In the genomic region with DNA sequence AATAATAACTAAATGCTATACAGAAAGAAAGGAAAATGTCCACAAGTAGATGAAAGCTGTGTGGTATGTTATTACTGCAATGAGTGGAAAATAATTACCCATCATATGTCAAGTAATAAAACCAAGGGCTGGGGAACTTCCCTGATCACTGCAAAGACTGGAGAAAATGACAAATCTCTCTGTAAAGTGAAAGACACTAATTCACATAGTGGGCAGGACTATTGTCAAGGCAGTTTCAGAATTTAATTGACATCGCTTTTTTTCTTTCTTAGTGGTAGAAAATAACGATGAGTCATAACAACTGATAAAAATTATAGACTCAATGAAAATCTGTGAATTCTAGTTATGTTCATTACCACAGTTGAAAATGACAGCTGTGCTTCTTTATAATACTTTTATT, we compare ENCODE assay signal across 26 cellular contexts.
DNase-seq lines count a peak whose midpoint lies in the region; ATAC-seq lines count a peak whose summit lies in the region.
"Had no signal": no experiment of that assay in that cellular context is flagged by ENCODE, and none has a peak within 500 bp of the region (broad histone marks: within the 10 kb centered on the region; RNA-seq: fewer than 3 reads in every experiment).

No MANE protein-coding gene starts in this region.

- peaks cover 4% of the 10 kb centered on the region for H3K27me3 Mint-ChIP-seq in activated naive CD8-positive, alpha-beta T cell treated with anti-CD3 and anti-CD28 coated beads, Interleukin-2, amount 50 U/mL, for 24 hours
- H3K27me3 Mint-ChIP-seq: IgD-negative memory B cell, memory B cell had no signal

- no peak overlapping the region for H3K4me3 Mint-ChIP-seq in activated naive CD8-positive, alpha-beta T cell treated with anti-CD3 and anti-CD28 coated beads, Interleukin-2, amount 50 U/mL, for 24 hours
- H3K4me3 Mint-ChIP-seq: CD14-positive monocyte, IgD-negative memory B cell, memory B cell, nephron progenitor cell had no signal

- H3K4me1 Mint-ChIP-seq in activated naive CD8-positive, alpha-beta T cell treated with anti-CD3 and anti-CD28 coated beads, Interleukin-2, amount 50 U/mL, for 24 hours, result peaks cover 4% of the 10 kb centered on the region
- H3K4me1 Mint-ChIP-seq: CD14-positive monocyte, IgD-negative memory B cell, memory B cell, nephron progenitor cell had no signal

- H3K9me3 Mint-ChIP-seq in activated naive CD8-positive, alpha-beta T cell treated with anti-CD3 and anti-CD28 coated beads, Interleukin-2, amount 50 U/mL, for 24 hours, result no peaks in the 10 kb centered on the region
- H3K9me3 Mint-ChIP-seq: IgD-negative memory B cell, memory B cell, nephron progenitor cell had no signal

- DNase-seq in NCI-H2171 treated with DMSO at 0.1 percent for 48 hours (lab: John Stamatoyannopoulos, UW), result peak; percentile 8
- DNase-seq in NCI-H2171 (lab: John Stamatoyannopoulos, UW), result no peak
- no peak for DNase-seq in activated naive CD8-positive, alpha-beta T cell treated with anti-CD3 and anti-CD28 coated beads, Interleukin-2, amount 50 U/mL, for 24 hours
- no peak for DNase-seq in stimulated activated CD4-positive, alpha-beta T cell treated with anti-CD3 and anti-CD28 coated beads, Interleukin-12 subunit alpha, Interleukin-12 subunit beta, amount 100 ng/mL, for 4 hours
- DNase-seq: 8988T; activated CD4-positive, alpha-beta T cell treated with anti-CD3 and anti-CD28 coated beads for 1 hour; activated gamma-delta T cell; Caco-2; effector CD8-positive, alpha-beta T cell; GDM1; NCI-H187; nephron progenitor cell; pancreas; Peyer's patch; retina; SHP77; stomach; T-helper 2 cell; uterus had no signal

- H3K36me3 Mint-ChIP-seq in activated naive CD8-positive, alpha-beta T cell treated with anti-CD3 and anti-CD28 coated beads, Interleukin-2, amount 50 U/mL, for 24 hours (ENCODE audit: low read depth), result no peaks in the 10 kb centered on the region
- H3K36me3 Mint-ChIP-seq: CD14-positive monocyte, IgD-negative memory B cell, memory B cell had no signal

- no peak overlapping the region for H3K27ac Mint-ChIP-seq in activated naive CD8-positive, alpha-beta T cell treated with anti-CD3 and anti-CD28 coated beads, Interleukin-2, amount 50 U/mL, for 24 hours
- H3K27ac Mint-ChIP-seq: CD14-positive monocyte, IgD-negative memory B cell, memory B cell, nephron progenitor cell had no signal

- ATAC-seq in GM18907 (IDR thresholded peaks at IDR 0.05; ENCODE audit: unreplicated experiment) (peak; percentile 62), HG03565 (IDR thresholded peaks at IDR 0.05; ENCODE audit: unreplicated experiment) (peak; percentile 65), HG02763 (IDR thresholded peaks at IDR 0.05; ENCODE audit: unreplicated experiment) (no peak), HG03097 (IDR thresholded peaks at IDR 0.05; ENCODE audit: low FRiP score, unreplicated experiment) (no peak)
- ATAC-seq in activated naive CD8-positive, alpha-beta T cell treated with anti-CD3 and anti-CD28 coated beads, Interleukin-2, amount 50 U/mL, for 24 hours, result peak; percentile 92
- ATAC-seq: pancreas had no signal

Comparison
In these comparisons a context has a peak if more than half of its experiments do, and no peak if none do; other contexts are left out.
1. ATAC-seq: peak in GM18907 (single experiment), HG03565 (single experiment) and activated naive CD8-positive, alpha-beta T cell treated with anti-CD3 and anti-CD28 coated beads, Interleukin-2, amount 50 U/mL, for 24 hours (single experiment); none in HG02763 (single experiment) and HG03097 (single experiment).